ENCODE assay signal across 7 cellular contexts in the genomic region with DNA sequence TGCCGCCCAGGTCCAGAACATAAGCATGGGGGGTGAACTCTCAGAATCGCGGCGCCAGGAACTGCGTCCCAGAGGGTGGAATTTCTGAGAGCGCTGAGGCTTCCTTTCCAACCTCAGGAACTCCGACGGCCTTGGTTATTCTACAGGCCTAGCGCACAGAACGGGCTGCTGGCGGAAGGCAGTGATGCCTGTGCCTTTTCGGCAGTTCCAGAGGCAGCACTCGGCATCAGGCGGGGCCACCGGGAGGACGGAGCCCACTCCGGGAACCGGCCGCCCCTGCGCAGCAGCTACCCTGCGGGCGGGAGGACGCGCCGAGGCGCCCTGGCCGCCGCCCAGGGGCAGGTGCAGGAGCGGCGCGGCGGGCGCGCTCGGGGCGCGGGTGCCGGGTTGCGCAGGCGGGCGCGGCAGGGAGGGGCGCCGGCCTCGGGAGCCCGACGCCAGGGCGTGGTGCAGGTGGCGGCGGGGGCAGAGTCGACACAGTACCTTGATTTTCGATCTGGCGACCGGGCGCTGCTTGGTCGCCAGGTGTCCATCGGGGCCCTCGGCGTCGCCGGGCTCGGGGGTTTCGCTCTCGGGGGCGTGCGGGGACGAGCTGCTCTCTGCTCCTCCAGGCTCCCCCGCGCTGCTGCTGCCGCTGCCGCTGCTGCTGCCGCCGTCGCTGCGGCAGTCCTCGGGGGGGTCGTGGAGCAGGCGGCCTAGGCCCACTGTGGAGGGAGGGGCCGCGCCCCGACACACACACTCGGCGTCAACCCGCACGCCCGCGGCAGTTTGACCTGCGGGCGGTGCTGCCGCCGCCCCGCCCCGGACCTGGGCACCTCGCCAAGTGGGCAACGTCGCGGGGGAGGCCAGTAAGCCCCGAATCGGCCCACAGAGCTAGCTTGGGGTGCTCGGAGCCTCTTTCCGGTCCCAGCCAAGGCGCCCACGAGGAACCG. TPM values are rescaled to one million over a fixed set of nuclear protein-coding genes. Genes with fewer than 3 reads are reported as not detected.
DNase-seq lines count a peak whose midpoint lies in the region; ATAC-seq, FAIRE-seq and TF ChIP-seq lines count a peak whose summit lies in the region.

No MANE protein-coding gene starts in this region.

- DNase-seq in GM19239 (ENCODE audit: insufficient read length, low spot score) (peak; percentile 18), NCI-H2196 (lab: John Stamatoyannopoulos, UW; ENCODE audit: unreplicated experiment) (peak; percentile 72), mesothelial cell of epicardium (ENCODE audit: low spot score in 2 of 2, unreplicated experiment in 2 of 2) (peak; percentile 29 to 56)
- DNase-seq in central memory CD8-positive, alpha-beta T cell (ENCODE audit: low spot score in 2 of 2) = no peak
- no peak for DNase-seq in effector CD4-positive, alpha-beta T cell

- no peak overlapping the region for H3K27ac Mint-ChIP-seq in central memory CD8-positive, alpha-beta T cell (ENCODE audit: low read depth)
- peak overlapping the region; percentile 43 for H3K27ac Mint-ChIP-seq in mesothelial cell of epicardium

- no peak for TF ChIP-seq CTCF in mesothelial cell of epicardium (IDR thresholded peaks at IDR 0.05; ENCODE audit: unreplicated experiment)

- peaks cover 6% of the 10 kb centered on the region for H3K4me1 Mint-ChIP-seq in central memory CD8-positive, alpha-beta T cell
- peaks cover 14% of the 10 kb centered on the region for H3K4me1 Mint-ChIP-seq in mesothelial cell of epicardium

- FAIRE-seq in GM19239 (lab: Jason Lieb, UNC) = no peak

- no peak for ATAC-seq in central memory CD8-positive, alpha-beta T cell (replicated peaks; ENCODE audit: extremely low read depth, poor library complexity, severe bottlenecking)
- no peak for ATAC-seq in GM19035 (IDR thresholded peaks at IDR 0.05; ENCODE audit: unreplicated experiment)
- ATAC-seq in GM18868 (IDR thresholded peaks at IDR 0.05; ENCODE audit: unreplicated experiment) = no peak

- H3K4me3 Mint-ChIP-seq in central memory CD8-positive, alpha-beta T cell = peak overlapping the region; percentile 67
- peak overlapping the region; percentile 78 for H3K4me3 Mint-ChIP-seq in mesothelial cell of epicardium

- no peaks in the 10 kb centered on the region for H3K9me3 Mint-ChIP-seq in central memory CD8-positive, alpha-beta T cell
- no peaks in the 10 kb centered on the region for H3K9me3 Mint-ChIP-seq in mesothelial cell of epicardium

- peaks cover 2% of the 10 kb centered on the region for H3K36me3 Mint-ChIP-seq in central memory CD8-positive, alpha-beta T cell (ENCODE audit: insufficient read depth)
- H3K36me3 Mint-ChIP-seq in mesothelial cell of epicardium = no peaks in the 10 kb centered on the region

- peaks cover 76% of the 10 kb centered on the region for H3K27me3 Mint-ChIP-seq in central memory CD8-positive, alpha-beta T cell
- peaks cover 71% of the 10 kb centered on the region for H3K27me3 Mint-ChIP-seq in mesothelial cell of epicardium (ENCODE audit: low read depth)

RNA-seq across cellular contexts. Expression of gene OVOL2, which starts 1.3 kb away (rescaled TPM):
- 7.3 to 8.6 TPM (median 8.5 TPM) in 3 replicates for total RNA-seq in mesothelial cell of epicardium

Comparison
In these comparisons a context has a peak if more than half of its experiments do, and no peak if none do; other contexts are left out.
1. DNase-seq: peak in GM19239 (single experiment), NCI-H2196 (single experiment) and mesothelial cell of epicardium (2 of 2); none in central memory CD8-positive, alpha-beta T cell (0 of 2) and effector CD4-positive, alpha-beta T cell (single experiment).